Comparison of ENCODE assay signal across 1 cellular context in the genomic region with DNA sequence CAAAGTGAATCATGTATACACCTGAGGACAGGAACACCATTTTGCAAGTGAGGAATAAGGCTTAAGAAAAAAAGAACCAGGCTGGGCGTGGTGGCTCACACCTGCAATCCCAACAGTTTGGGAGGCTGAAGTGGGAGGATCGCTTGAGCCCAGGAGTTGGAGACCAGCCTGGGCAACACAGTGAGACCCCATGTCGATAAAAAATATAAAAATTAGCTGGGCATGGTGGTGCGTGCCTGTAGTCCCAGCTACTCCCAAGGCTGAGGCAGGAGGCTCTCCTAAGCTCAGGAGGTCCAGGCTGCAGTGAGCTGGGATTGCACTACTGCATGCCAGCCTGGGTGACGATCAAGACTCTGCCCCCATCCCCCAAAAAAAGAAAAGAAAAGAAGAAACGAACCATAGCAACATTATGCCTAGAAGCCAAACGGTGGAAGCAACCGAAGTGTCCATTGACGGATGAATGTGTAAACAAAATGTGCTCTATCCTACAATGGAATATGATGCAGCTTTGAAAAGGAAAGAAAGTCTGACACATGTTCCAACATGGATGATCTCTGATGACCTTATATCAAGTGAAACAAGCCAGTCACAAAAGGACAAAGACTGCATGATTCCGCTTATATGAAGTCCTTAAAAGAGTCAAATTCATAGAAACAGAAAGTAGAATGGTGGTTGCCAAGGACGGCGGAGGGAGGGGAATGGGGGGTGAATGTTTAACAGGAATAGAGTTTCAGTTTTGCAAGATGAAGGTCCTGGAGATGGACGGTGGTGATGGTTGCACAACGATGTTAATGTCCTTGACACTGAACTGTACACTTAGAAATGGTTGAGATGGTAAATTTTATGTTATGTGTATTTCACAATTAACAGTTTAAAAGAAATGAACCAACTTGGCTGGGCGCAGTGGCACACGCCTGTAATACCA.
TF ChIP-seq lines count a peak whose summit lies in the region.

No MANE protein-coding gene starts in this region.

TF ChIP-seq in HepG2, 621 proteins besides CTCF, POLR2A, EP300 and RAD21 (continued from another document and continues in another):
- TF ChIP-seq, protein P1, sequence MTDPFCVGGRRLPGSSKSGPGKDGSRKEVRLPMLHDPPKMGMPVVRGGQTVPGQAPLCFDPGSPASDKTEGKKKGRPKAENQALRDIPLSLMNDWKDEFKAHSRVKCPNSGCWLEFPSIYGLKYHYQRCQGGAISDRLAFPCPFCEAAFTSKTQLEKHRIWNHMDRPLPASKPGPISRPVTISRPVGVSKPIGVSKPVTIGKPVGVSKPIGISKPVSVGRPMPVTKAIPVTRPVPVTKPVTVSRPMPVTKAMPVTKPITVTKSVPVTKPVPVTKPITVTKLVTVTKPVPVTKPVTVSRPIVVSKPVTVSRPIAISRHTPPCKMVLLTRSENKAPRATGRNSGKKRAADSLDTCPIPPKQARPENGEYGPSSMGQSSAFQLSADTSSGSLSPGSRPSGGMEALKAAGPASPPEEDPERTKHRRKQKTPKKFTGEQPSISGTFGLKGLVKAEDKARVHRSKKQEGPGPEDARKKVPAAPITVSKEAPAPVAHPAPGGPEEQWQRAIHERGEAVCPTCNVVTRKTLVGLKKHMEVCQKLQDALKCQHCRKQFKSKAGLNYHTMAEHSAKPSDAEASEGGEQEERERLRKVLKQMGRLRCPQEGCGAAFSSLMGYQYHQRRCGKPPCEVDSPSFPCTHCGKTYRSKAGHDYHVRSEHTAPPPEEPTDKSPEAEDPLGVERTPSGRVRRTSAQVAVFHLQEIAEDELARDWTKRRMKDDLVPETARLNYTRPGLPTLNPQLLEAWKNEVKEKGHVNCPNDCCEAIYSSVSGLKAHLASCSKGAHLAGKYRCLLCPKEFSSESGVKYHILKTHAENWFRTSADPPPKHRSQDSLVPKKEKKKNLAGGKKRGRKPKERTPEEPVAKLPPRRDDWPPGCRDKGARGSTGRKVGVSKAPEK (CRISPR knock-in tag; IDR thresholded peaks at IDR 0.05; ENCODE audit: borderline replicate concordance) = peak; percentile 98; the same call in 1 of the 2 replicates
- TF ChIP-seq SMC3 (IDR thresholded peaks at IDR 0.05; ENCODE audit: low read length) = peak; percentile 42; the same call in 1 of the 2 replicates
- TF ChIP-seq, protein P2, sequence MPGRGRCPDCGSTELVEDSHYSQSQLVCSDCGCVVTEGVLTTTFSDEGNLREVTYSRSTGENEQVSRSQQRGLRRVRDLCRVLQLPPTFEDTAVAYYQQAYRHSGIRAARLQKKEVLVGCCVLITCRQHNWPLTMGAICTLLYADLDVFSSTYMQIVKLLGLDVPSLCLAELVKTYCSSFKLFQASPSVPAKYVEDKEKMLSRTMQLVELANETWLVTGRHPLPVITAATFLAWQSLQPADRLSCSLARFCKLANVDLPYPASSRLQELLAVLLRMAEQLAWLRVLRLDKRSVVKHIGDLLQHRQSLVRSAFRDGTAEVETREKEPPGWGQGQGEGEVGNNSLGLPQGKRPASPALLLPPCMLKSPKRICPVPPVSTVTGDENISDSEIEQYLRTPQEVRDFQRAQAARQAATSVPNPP (CRISPR knock-in tag; IDR thresholded peaks at IDR 0.05) = 0 out of 2 replicates have a peak, but pooled peaks have one; percentile 38
- peak; percentile 94 for TF ChIP-seq RXRB (CRISPR knock-in tag; IDR thresholded peaks at IDR 0.05; ENCODE audit: borderline replicate concordance)
- TF ChIP-seq ARNT2 (CRISPR knock-in tag; IDR thresholded peaks at IDR 0.05; ENCODE audit: low read depth) = no peak; the same call in 1 of the 2 replicates
- TF ChIP-seq ZNF615 (CRISPR knock-in tag; IDR thresholded peaks at IDR 0.05; ENCODE audit: borderline replicate concordance) = 0 out of 2 replicates have a peak, but pooled peaks have one; percentile 54
- 0 out of 2 replicates have a peak, but pooled peaks have one; percentile 36 for TF ChIP-seq KDM6A (CRISPR knock-in tag; IDR thresholded peaks at IDR 0.05; ENCODE audit: low read depth)
- peak; percentile 88 for TF ChIP-seq SAP130 (CRISPR knock-in tag; IDR thresholded peaks at IDR 0.05; ENCODE audit: low read depth)
- TF ChIP-seq KLF16 (CRISPR knock-in tag; IDR thresholded peaks at IDR 0.05) = peak in 1 of 2 experiments; percentile 82; a peak in 2 of 4 replicates
- TF ChIP-seq ZNF292 (CRISPR knock-in tag; IDR thresholded peaks at IDR 0.05; ENCODE audit: borderline replicate concordance, low read depth) = peak; percentile 56; the same call in 1 of the 2 replicates
- TF ChIP-seq FOXO1 (CRISPR knock-in tag; IDR thresholded peaks at IDR 0.05) = peak; percentile 69; the same call in 1 of the 2 replicates
- no peak for TF ChIP-seq ZFP62 (CRISPR knock-in tag; IDR thresholded peaks at IDR 0.05)
- TF ChIP-seq NR2F2 (IDR thresholded peaks at IDR 0.05; ENCODE audit: borderline replicate concordance, low read depth) = 0 out of 2 replicates have a peak, but pooled peaks have one; percentile 9
- TF ChIP-seq, protein P3, sequence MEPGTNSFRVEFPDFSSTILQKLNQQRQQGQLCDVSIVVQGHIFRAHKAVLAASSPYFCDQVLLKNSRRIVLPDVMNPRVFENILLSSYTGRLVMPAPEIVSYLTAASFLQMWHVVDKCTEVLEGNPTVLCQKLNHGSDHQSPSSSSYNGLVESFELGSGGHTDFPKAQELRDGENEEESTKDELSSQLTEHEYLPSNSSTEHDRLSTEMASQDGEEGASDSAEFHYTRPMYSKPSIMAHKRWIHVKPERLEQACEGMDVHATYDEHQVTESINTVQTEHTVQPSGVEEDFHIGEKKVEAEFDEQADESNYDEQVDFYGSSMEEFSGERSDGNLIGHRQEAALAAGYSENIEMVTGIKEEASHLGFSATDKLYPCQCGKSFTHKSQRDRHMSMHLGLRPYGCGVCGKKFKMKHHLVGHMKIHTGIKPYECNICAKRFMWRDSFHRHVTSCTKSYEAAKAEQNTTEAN (CRISPR knock-in tag; conservative IDR thresholded peaks at IDR 0.05) = 0 out of 2 replicates have a peak, but pooled peaks have one; percentile 44
- TF ChIP-seq BCL6 (CRISPR knock-in tag; IDR thresholded peaks at IDR 0.05) = peak; percentile 94
- no peak for TF ChIP-seq CC2D1A (CRISPR knock-in tag; IDR thresholded peaks at IDR 0.05)
- no peak for TF ChIP-seq NFIC (IDR thresholded peaks at IDR 0.05; ENCODE audit: low read length)
- no peak for TF ChIP-seq NONO (IDR thresholded peaks at IDR 0.05)
- TF ChIP-seq NONO (CRISPR knock-in tag; conservative IDR thresholded peaks at IDR 0.05) = peak; percentile 87
- TF ChIP-seq HNRNPLL (IDR thresholded peaks at IDR 0.05; ENCODE audit: low read depth, low read length, poor library complexity, severe bottlenecking) = no peak
- TF ChIP-seq MIXL1 (CRISPR knock-in tag; IDR thresholded peaks at IDR 0.05) = peak; percentile 59; the same call in 1 of the 2 replicates
- TF ChIP-seq HMG20A (CRISPR knock-in tag; IDR thresholded peaks at IDR 0.05; ENCODE audit: borderline replicate concordance) = peak; percentile 89; the same call in 1 of the 2 replicates
- peak; percentile 99 for TF ChIP-seq CEBPB (IDR thresholded peaks at IDR 0.05; ENCODE audit: borderline replicate concordance, low read depth, low read length)
- TF ChIP-seq FOXA3 (CRISPR knock-in tag; IDR thresholded peaks at IDR 0.05) = peak; percentile 84
- TF ChIP-seq, protein P4, sequence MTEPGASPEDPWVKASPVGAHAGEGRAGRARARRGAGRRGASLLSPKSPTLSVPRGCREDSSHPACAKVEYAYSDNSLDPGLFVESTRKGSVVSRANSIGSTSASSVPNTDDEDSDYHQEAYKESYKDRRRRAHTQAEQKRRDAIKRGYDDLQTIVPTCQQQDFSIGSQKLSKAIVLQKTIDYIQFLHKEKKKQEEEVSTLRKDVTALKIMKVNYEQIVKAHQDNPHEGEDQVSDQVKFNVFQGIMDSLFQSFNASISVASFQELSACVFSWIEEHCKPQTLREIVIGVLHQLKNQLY (CRISPR knock-in tag; IDR thresholded peaks at IDR 0.05) = 0 out of 2 replicates have a peak, but pooled peaks have one; percentile 15
- peak; percentile 69; the same call in 1 of the 2 replicates for TF ChIP-seq KDM4B (CRISPR knock-in tag; IDR thresholded peaks at IDR 0.05)
- TF ChIP-seq ZBTB20 (CRISPR knock-in tag; IDR thresholded peaks at IDR 0.05; ENCODE audit: borderline replicate concordance, low read depth) = 0 out of 2 replicates have a peak, but pooled peaks have one; percentile 20
- TF ChIP-seq, protein P5, sequence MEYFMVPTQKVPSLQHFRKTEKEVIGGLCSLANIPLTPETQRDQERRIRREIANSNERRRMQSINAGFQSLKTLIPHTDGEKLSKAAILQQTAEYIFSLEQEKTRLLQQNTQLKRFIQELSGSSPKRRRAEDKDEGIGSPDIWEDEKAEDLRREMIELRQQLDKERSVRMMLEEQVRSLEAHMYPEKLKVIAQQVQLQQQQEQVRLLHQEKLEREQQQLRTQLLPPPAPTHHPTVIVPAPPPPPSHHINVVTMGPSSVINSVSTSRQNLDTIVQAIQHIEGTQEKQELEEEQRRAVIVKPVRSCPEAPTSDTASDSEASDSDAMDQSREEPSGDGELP (IDR thresholded peaks at IDR 0.05; ENCODE audit: borderline replicate concordance, low read depth) = no peak; the same call in 1 of the 2 replicates
- no peak for TF ChIP-seq ARHGAP35 (CRISPR knock-in tag; IDR thresholded peaks at IDR 0.05; ENCODE audit: borderline replicate concordance)
- no peak for TF ChIP-seq ZNF891 (CRISPR knock-in tag; IDR thresholded peaks at IDR 0.05)
- 0 out of 2 replicates have a peak, but pooled peaks have one; percentile 42 for TF ChIP-seq KMT2B (CRISPR knock-in tag; IDR thresholded peaks at IDR 0.05)
- peak; percentile 83 for TF ChIP-seq ZNF121 (CRISPR knock-in tag; IDR thresholded peaks at IDR 0.05)
- TF ChIP-seq, protein P6, sequence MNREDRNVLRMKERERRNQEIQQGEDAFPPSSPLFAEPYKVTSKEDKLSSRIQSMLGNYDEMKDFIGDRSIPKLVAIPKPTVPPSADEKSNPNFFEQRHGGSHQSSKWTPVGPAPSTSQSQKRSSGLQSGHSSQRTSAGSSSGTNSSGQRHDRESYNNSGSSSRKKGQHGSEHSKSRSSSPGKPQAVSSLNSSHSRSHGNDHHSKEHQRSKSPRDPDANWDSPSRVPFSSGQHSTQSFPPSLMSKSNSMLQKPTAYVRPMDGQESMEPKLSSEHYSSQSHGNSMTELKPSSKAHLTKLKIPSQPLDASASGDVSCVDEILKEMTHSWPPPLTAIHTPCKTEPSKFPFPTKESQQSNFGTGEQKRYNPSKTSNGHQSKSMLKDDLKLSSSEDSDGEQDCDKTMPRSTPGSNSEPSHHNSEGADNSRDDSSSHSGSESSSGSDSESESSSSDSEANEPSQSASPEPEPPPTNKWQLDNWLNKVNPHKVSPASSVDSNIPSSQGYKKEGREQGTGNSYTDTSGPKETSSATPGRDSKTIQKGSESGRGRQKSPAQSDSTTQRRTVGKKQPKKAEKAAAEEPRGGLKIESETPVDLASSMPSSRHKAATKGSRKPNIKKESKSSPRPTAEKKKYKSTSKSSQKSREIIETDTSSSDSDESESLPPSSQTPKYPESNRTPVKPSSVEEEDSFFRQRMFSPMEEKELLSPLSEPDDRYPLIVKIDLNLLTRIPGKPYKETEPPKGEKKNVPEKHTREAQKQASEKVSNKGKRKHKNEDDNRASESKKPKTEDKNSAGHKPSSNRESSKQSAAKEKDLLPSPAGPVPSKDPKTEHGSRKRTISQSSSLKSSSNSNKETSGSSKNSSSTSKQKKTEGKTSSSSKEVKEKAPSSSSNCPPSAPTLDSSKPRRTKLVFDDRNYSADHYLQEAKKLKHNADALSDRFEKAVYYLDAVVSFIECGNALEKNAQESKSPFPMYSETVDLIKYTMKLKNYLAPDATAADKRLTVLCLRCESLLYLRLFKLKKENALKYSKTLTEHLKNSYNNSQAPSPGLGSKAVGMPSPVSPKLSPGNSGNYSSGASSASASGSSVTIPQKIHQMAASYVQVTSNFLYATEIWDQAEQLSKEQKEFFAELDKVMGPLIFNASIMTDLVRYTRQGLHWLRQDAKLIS (CRISPR knock-in tag; IDR thresholded peaks at IDR 0.05) = no peak
- TF ChIP-seq FOXP1 (IDR thresholded peaks at IDR 0.05) = no peak
- TF ChIP-seq FOXP1 (CRISPR knock-in tag; IDR thresholded peaks at IDR 0.05) = peak; percentile 44; the same call in 1 of the 2 replicates
- TF ChIP-seq HMG20B (CRISPR knock-in tag; conservative IDR thresholded peaks at IDR 0.05) = peak; percentile 37; the same call in 1 of the 2 replicates
- TF ChIP-seq ZNF317 (CRISPR knock-in tag; IDR thresholded peaks at IDR 0.05) = peak; percentile 66
- TF ChIP-seq ERF (CRISPR knock-in tag; IDR thresholded peaks at IDR 0.05) = peak; percentile 80
- no peak for TF ChIP-seq SIN3A (IDR thresholded peaks at IDR 0.05; ENCODE audit: borderline replicate concordance, low read depth, low read length)
- no peak for TF ChIP-seq SOX13 (IDR thresholded peaks at IDR 0.05)
- peak in 1 of 2 experiments; percentile 85; a peak in 2 of 4 replicates for TF ChIP-seq SOX13 (CRISPR knock-in tag; conservative IDR thresholded peaks at IDR 0.05 in 1 of 2, IDR thresholded peaks at IDR 0.05 in 1 of 2)
- TF ChIP-seq ETV5 (CRISPR knock-in tag; IDR thresholded peaks at IDR 0.05; ENCODE audit: borderline replicate concordance) = peak; percentile 34; the same call in 1 of the 2 replicates
- TF ChIP-seq, protein P7, sequence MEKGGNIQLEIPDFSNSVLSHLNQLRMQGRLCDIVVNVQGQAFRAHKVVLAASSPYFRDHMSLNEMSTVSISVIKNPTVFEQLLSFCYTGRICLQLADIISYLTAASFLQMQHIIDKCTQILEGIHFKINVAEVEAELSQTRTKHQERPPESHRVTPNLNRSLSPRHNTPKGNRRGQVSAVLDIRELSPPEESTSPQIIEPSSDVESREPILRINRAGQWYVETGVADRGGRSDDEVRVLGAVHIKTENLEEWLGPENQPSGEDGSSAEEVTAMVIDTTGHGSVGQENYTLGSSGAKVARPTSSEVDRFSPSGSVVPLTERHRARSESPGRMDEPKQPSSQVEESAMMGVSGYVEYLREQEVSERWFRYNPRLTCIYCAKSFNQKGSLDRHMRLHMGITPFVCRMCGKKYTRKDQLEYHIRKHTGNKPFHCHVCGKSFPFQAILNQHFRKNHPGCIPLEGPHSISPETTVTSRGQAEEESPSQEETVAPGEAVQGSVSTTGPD (CRISPR knock-in tag; IDR thresholded peaks at IDR 0.05) = 0 out of 2 replicates have a peak, but pooled peaks have one; percentile 50
- TF ChIP-seq ZSCAN29 (CRISPR knock-in tag; conservative IDR thresholded peaks at IDR 0.05) = 0 out of 2 replicates have a peak, but pooled peaks have one; percentile 31
- TF ChIP-seq HOXA3 (CRISPR knock-in tag; IDR thresholded peaks at IDR 0.05) = peak; percentile 77
- TF ChIP-seq PITX1 (CRISPR knock-in tag; IDR thresholded peaks at IDR 0.05) = peak; percentile 66; the same call in 1 of the 2 replicates
- no peak for TF ChIP-seq ZNF841 (CRISPR knock-in tag; IDR thresholded peaks at IDR 0.05; ENCODE audit: borderline replicate concordance)
- no peak for TF ChIP-seq SMARCE1 (IDR thresholded peaks at IDR 0.05; ENCODE audit: borderline replicate concordance)
- TF ChIP-seq, protein P8, sequence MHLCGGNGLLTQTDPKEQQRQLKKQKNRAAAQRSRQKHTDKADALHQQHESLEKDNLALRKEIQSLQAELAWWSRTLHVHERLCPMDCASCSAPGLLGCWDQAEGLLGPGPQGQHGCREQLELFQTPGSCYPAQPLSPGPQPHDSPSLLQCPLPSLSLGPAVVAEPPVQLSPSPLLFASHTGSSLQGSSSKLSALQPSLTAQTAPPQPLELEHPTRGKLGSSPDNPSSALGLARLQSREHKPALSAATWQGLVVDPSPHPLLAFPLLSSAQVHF (CRISPR knock-in tag; IDR thresholded peaks at IDR 0.05) = no peak
- TF ChIP-seq ZNF230 (CRISPR knock-in tag; IDR thresholded peaks at IDR 0.05) = 0 out of 2 replicates have a peak, but pooled peaks have one; percentile 55
- peak; percentile 56; the same call in 1 of the 2 replicates for TF ChIP-seq ZNF788 (CRISPR knock-in tag; IDR thresholded peaks at IDR 0.05; ENCODE audit: borderline replicate concordance)
- no peak for TF ChIP-seq MAZ (IDR thresholded peaks at IDR 0.05; ENCODE audit: borderline replicate concordance, low read depth, low read length)
- peak; percentile 32; the same call in 1 of the 2 replicates for TF ChIP-seq MAZ (CRISPR knock-in tag; IDR thresholded peaks at IDR 0.05; ENCODE audit: low read depth)
